ENCODE assay signal across 1 cellular context in the genomic region with DNA sequence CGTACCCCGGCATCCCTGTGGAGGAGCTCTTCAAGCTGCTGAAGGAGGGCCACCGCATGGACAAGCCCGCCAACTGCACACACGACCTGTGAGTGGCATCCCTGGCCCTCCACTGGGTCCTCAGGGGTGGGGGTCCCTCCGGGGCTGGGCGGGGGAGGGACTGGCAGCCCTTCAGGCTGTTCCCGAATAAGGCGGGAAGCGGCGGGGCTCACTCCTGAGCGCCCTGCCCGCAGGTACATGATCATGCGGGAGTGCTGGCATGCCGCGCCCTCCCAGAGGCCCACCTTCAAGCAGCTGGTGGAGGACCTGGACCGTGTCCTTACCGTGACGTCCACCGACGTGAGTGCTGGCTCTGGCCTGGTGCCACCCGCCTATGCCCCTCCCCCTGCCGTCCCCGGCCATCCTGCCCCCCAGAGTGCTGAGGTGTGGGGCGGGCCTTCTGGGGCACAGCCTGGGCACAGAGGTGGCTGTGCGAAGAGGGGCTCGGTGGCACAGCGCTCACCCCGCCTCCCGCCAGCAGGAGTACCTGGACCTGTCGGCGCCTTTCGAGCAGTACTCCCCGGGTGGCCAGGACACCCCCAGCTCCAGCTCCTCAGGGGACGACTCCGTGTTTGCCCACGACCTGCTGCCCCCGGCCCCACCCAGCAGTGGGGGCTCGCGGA.
A peak's percentile ranks its signal among the peaks of the same experiment; 100 is the strongest.
TF ChIP-seq lines count a peak whose summit lies in the region.

No MANE protein-coding gene starts in this region.

TF ChIP-seq in HepG2, 621 proteins besides CTCF, POLR2A, EP300 and RAD21:
- TF ChIP-seq RBFOX2 (IDR thresholded peaks at IDR 0.05; ENCODE audit: low read depth, low read length) = peak; percentile 83
- TF ChIP-seq, protein P1, sequence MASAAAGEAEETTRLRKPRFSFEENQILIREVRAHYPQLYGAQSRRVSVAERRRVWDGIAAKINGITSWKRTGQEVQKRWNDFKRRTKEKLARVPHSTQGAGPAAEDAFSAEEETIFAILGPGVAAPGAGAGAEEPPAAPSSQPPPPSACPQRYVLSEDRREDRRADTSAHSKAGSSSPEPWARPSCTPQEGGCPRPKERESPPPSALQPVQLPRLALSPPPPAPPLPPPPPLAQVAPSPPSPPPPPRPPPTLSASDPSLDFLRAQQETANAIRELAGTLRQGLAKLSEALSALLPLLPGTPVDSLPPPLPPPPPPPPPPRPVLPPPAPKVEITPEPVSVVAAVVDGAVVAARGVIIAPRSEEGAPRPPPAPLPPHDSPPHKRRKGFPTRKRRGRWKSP (CRISPR knock-in tag; IDR thresholded peaks at IDR 0.05) = no peak
- TF ChIP-seq REXO4 (CRISPR knock-in tag; IDR thresholded peaks at IDR 0.05; ENCODE audit: borderline replicate concordance) = no peak
- TF ChIP-seq, protein P2, sequence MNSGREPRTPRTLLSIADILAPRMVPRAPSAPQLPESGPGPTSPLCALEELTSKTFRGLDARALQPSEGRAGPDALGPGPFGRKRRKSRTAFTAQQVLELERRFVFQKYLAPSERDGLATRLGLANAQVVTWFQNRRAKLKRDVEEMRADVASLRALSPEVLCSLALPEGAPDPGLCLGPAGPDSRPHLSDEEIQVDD (CRISPR knock-in tag; IDR thresholded peaks at IDR 0.05; ENCODE audit: borderline replicate concordance) = no peak
- TF ChIP-seq ZSCAN30 (CRISPR knock-in tag; IDR thresholded peaks at IDR 0.05) = no peak
- no peak for TF ChIP-seq NCOA5 (CRISPR knock-in tag; IDR thresholded peaks at IDR 0.05)
- TF ChIP-seq, protein P3, sequence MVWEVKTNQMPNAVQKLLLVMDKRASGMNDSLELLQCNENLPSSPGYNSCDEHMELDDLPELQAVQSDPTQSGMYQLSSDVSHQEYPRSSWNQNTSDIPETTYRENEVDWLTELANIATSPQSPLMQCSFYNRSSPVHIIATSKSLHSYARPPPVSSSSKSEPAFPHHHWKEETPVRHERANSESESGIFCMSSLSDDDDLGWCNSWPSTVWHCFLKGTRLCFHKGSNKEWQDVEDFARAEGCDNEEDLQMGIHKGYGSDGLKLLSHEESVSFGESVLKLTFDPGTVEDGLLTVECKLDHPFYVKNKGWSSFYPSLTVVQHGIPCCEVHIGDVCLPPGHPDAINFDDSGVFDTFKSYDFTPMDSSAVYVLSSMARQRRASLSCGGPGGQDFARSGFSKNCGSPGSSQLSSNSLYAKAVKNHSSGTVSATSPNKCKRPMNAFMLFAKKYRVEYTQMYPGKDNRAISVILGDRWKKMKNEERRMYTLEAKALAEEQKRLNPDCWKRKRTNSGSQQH (CRISPR knock-in tag; IDR thresholded peaks at IDR 0.05; ENCODE audit: low read depth) = no peak
- TF ChIP-seq MTA3 (CRISPR knock-in tag; IDR thresholded peaks at IDR 0.05) = no peak
- TF ChIP-seq MXD4 (CRISPR knock-in tag; IDR thresholded peaks at IDR 0.05) = no peak
- peak; percentile 54; the same call in 1 of the 2 replicates for TF ChIP-seq HNRNPL (IDR thresholded peaks at IDR 0.05; ENCODE audit: low read depth, low read length)
- no peak for TF ChIP-seq HDAC2 (CRISPR knock-in tag; IDR thresholded peaks at IDR 0.05)
- TF ChIP-seq MYNN (CRISPR knock-in tag; IDR thresholded peaks at IDR 0.05; ENCODE audit: low read depth) = no peak
- TF ChIP-seq, protein P4, sequence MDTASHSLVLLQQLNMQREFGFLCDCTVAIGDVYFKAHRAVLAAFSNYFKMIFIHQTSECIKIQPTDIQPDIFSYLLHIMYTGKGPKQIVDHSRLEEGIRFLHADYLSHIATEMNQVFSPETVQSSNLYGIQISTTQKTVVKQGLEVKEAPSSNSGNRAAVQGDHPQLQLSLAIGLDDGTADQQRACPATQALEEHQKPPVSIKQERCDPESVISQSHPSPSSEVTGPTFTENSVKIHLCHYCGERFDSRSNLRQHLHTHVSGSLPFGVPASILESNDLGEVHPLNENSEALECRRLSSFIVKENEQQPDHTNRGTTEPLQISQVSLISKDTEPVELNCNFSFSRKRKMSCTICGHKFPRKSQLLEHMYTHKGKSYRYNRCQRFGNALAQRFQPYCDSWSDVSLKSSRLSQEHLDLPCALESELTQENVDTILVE (CRISPR knock-in tag; IDR thresholded peaks at IDR 0.05) = no peak
- no peak for TF ChIP-seq ZSCAN22 (CRISPR knock-in tag; IDR thresholded peaks at IDR 0.05)
- no peak for TF ChIP-seq KLF12 (CRISPR knock-in tag; IDR thresholded peaks at IDR 0.05; ENCODE audit: borderline replicate concordance)
